9 cellular contexts compared by ENCODE assay signal in genomic region chr2:197803033-197803444, GRCh38. TPM values are rescaled to one million over a fixed set of nuclear protein-coding genes. Genes with fewer than 3 reads are reported as not detected.
DNase-seq lines count a peak whose midpoint lies in the region; ATAC-seq and TF ChIP-seq lines count a peak whose summit lies in the region.
"Had no signal": no experiment of that assay in that cellular context is flagged by ENCODE, and none has a peak within 500 bp of the region (broad histone marks: within the 10 kb centered on the region; RNA-seq: fewer than 3 reads in every experiment).

No MANE protein-coding gene starts in this region.

- no peaks in the 10 kb centered on the region for H3K36me3 Mint-ChIP-seq in activated CD4-positive, alpha-beta T cell treated with anti-CD3 and anti-CD28 coated beads, Interleukin-2, amount 10 ng/mL, durations not matched to agents 7 days and 5 days (ENCODE audit: low read depth)
- no peaks in the 10 kb centered on the region for H3K36me3 Mint-ChIP-seq in activated naive CD8-positive, alpha-beta T cell

- CTCF ChIA-PET in activated CD4-positive, alpha-beta T cell treated with anti-CD3 and anti-CD28 coated beads, Interleukin-2, amount 10 ng/mL, durations not matched to agents 7 days and 5 days (lab: Charles Lee) = interaction anchor here (1.8 kb wide), 1 partner anchor 324 kb away, joined by 8 read pairs; no protein-coding TSS in a partner anchor

- peak; percentile 51 for DNase-seq in activated CD4-positive, alpha-beta T cell treated with anti-CD3 and anti-CD28 coated beads, Interleukin-2, amount 10 ng/mL, durations not matched to agents 7 days and 5 days
- no peak for DNase-seq in activated CD4-positive, alpha-beta T cell treated with anti-CD3 and anti-CD28 coated beads, Interleukin-2, amount 50 U/mL, for 4 hours
- no peak for DNase-seq in HFF-Myc (ENCODE audit: extremely low read depth, low read depth)
- peak; percentile 75 for DNase-seq in NCI-H2227 (lab: John Stamatoyannopoulos, UW; ENCODE audit: unreplicated experiment)
- DNase-seq in cardiac muscle cell (ENCODE audit: low read depth in 1 of 2, low spot score in 1 of 2) = peak; percentile 78 to 80
- DNase-seq in renal cortical epithelial cell (ENCODE audit: low read depth) = peak; percentile 64

- no peak overlapping the region for H3K27ac Mint-ChIP-seq in activated CD4-positive, alpha-beta T cell treated with anti-CD3 and anti-CD28 coated beads, Interleukin-2, amount 10 ng/mL, durations not matched to agents 7 days and 5 days
- no peak overlapping the region for H3K27ac Mint-ChIP-seq in activated naive CD8-positive, alpha-beta T cell

- no peaks in the 10 kb centered on the region for H3K9me3 ChIP-seq in cardiac muscle cell (ENCODE audit: low read depth)

- no peak overlapping the region for H3K4me3 ChIP-seq in HFF-Myc (replicated peaks; ENCODE audit: low read depth, low read length)
- no peak overlapping the region for H3K4me3 ChIP-seq in cardiac muscle cell

- peak overlapping the region; percentile 26 for H3K4me3 Mint-ChIP-seq in activated CD4-positive, alpha-beta T cell treated with anti-CD3 and anti-CD28 coated beads, Interleukin-2, amount 10 ng/mL, durations not matched to agents 7 days and 5 days
- H3K4me3 Mint-ChIP-seq in activated naive CD8-positive, alpha-beta T cell = peak overlapping the region; percentile 68

- TF ChIP-seq CTCF in HFF-Myc (IDR thresholded peaks at IDR 0.05; ENCODE audit: low read depth, low read length, missing control alignments) (peak; percentile 59), cardiac muscle cell (IDR thresholded peaks at IDR 0.05; ENCODE audit: low read depth, low read length) (peak; percentile 86)

- H3K4me1 ChIP-seq in cardiac muscle cell (ENCODE audit: low read depth) = peaks cover 35% of the 10 kb centered on the region

- no peaks in the 10 kb centered on the region for H3K36me3 ChIP-seq in cardiac muscle cell

- no peak for ATAC-seq in GM19035 (IDR thresholded peaks at IDR 0.05; ENCODE audit: unreplicated experiment)

- H3K27ac ChIP-seq in cardiac muscle cell = peak overlapping the region; percentile 42

- POLR2A ChIA-PET in activated CD4-positive, alpha-beta T cell treated with anti-CD3 and anti-CD28 coated beads, Interleukin-2, amount 10 ng/mL, durations not matched to agents 7 days and 5 days (lab: Charles Lee) = no interaction called here

- peaks cover 17% of the 10 kb centered on the region for H3K27me3 Mint-ChIP-seq in activated CD4-positive, alpha-beta T cell treated with anti-CD3 and anti-CD28 coated beads, Interleukin-2, amount 10 ng/mL, durations not matched to agents 7 days and 5 days
- H3K27me3 Mint-ChIP-seq in activated naive CD8-positive, alpha-beta T cell = peaks cover 4% of the 10 kb centered on the region

- H3K9me3 Mint-ChIP-seq in activated CD4-positive, alpha-beta T cell treated with anti-CD3 and anti-CD28 coated beads, Interleukin-2, amount 10 ng/mL, durations not matched to agents 7 days and 5 days = no peaks in the 10 kb centered on the region
- H3K9me3 Mint-ChIP-seq in activated naive CD8-positive, alpha-beta T cell (ENCODE audit: low read depth) = no peaks in the 10 kb centered on the region
- H3K9me3 Mint-ChIP-seq: central memory CD8-positive, alpha-beta T cell had no signal

- peaks cover 33% of the 10 kb centered on the region for H3K27me3 ChIP-seq in cardiac muscle cell

- H3K4me1 Mint-ChIP-seq in activated CD4-positive, alpha-beta T cell treated with anti-CD3 and anti-CD28 coated beads, Interleukin-2, amount 10 ng/mL, durations not matched to agents 7 days and 5 days = peaks cover 28% of the 10 kb centered on the region
- peaks cover 36% of the 10 kb centered on the region for H3K4me1 Mint-ChIP-seq in activated naive CD8-positive, alpha-beta T cell (ENCODE audit: low read depth)

RNA-seq across cellular contexts. Expression of gene PLCL1, which starts 1.4 kb away (rescaled TPM):
- 1 to 10 TPM; 1.6 to 1.8 TPM for total RNA-seq in activated CD4-positive, alpha-beta T cell treated with anti-CD3 and anti-CD28 coated beads, Interleukin-2, amount 10 ng/mL, durations not matched to agents 7 days and 5 days
- total RNA-seq in cardiac muscle cell (4.9 and 9.0 TPM in 2 replicates), renal cortical epithelial cell (under 0.01 and 1.2 TPM in 2 replicates)
- polyA plus RNA-seq in cardiac muscle cell = 3.8 and 7.8 TPM in 2 replicates

RNA-seq across cellular contexts. Expression of gene BOLL, which starts 17.9 kb away (rescaled TPM):
- total RNA-seq in activated CD4-positive, alpha-beta T cell treated with anti-CD3 and anti-CD28 coated beads, Interleukin-2, amount 10 ng/mL, durations not matched to agents 7 days and 5 days = not detected
- total RNA-seq in cardiac muscle cell (0.28 TPM in 1 of 2 replicates, not detected in the other), renal cortical epithelial cell (not detected in 2 replicates)
- polyA plus RNA-seq in cardiac muscle cell = 0.21 and 0.44 TPM in 2 replicates

Comparison
In these comparisons a context has a peak if more than half of its experiments do, and no peak if none do; other contexts are left out.
1. DNase-seq: peak in activated CD4-positive, alpha-beta T cell treated with anti-CD3 and anti-CD28 coated beads, Interleukin-2, amount 10 ng/mL, durations not matched to agents 7 days and 5 days (single experiment), NCI-H2227 (single experiment), cardiac muscle cell (2 of 2) and renal cortical epithelial cell (single experiment); none in activated CD4-positive, alpha-beta T cell treated with anti-CD3 and anti-CD28 coated beads, Interleukin-2, amount 50 U/mL, for 4 hours (0 of 2) and HFF-Myc (single experiment).